18 cellular contexts compared by ENCODE assay signal in genomic region chr7:110084177-110084807, GRCh38.
A peak's percentile ranks its signal among the peaks of the same experiment; 100 is the strongest.
DNase-seq lines count a peak whose midpoint lies in the region; ATAC-seq and TF ChIP-seq lines count a peak whose summit lies in the region.
"Had no signal": no experiment of that assay in that cellular context is flagged by ENCODE, and none has a peak within 500 bp of the region (broad histone marks: within the 10 kb centered on the region; RNA-seq: fewer than 3 reads in every experiment).

No MANE protein-coding gene starts in this region.

- no peaks in the 10 kb centered on the region for H3K9me3 ChIP-seq in neural progenitor cell (ENCODE audit: low read depth)
- H3K9me3 ChIP-seq: SJSA1 had no signal

- H3K4me3 ChIP-seq in neural progenitor cell, result no peak overlapping the region
- H3K4me3 ChIP-seq: GM12878, PC-9, SJSA1 had no signal

- H3K9ac ChIP-seq in neural progenitor cell, result no peak overlapping the region

- H4K20me1 ChIP-seq in neural progenitor cell (ENCODE audit: low read depth), result no peaks in the 10 kb centered on the region

- H3K9me3 Mint-ChIP-seq in glutamatergic neuron (ENCODE audit: unreplicated experiment) (peaks cover 7% of the 10 kb centered on the region), neural progenitor cell (peaks cover under 1% of the 10 kb centered on the region)

- H3K36me3 Mint-ChIP-seq in glutamatergic neuron (ENCODE audit: unreplicated experiment) (no peaks in the 10 kb centered on the region), neural progenitor cell (no peaks in the 10 kb centered on the region)
- H3K36me3 Mint-ChIP-seq: CD4-positive, alpha-beta memory T cell had no signal

- H3K4me1 Mint-ChIP-seq in glutamatergic neuron (ENCODE audit: low read depth, unreplicated experiment) (peaks cover 19% of the 10 kb centered on the region), neural progenitor cell (no peaks in the 10 kb centered on the region)
- H3K4me1 Mint-ChIP-seq: CD4-positive, alpha-beta memory T cell had no signal

- no peak overlapping the region for H3K4me3 Mint-ChIP-seq in glutamatergic neuron (ENCODE audit: unreplicated experiment)
- H3K4me3 Mint-ChIP-seq in neural progenitor cell, result no peak overlapping the region
- H3K4me3 Mint-ChIP-seq: CD4-positive, alpha-beta memory T cell had no signal

- H3K27ac Mint-ChIP-seq in glutamatergic neuron (ENCODE audit: unreplicated experiment) (peak overlapping the region; percentile 72), neural progenitor cell (no peak overlapping the region)
- H3K27ac Mint-ChIP-seq: CD4-positive, alpha-beta memory T cell had no signal

- no peak for ATAC-seq in GM18517 (IDR thresholded peaks at IDR 0.05; ENCODE audit: unreplicated experiment)
- ATAC-seq in GM19351 (IDR thresholded peaks at IDR 0.05; ENCODE audit: unreplicated experiment), result no peak
- ATAC-seq: GM12878 had no signal

- H3K27me3 Mint-ChIP-seq in glutamatergic neuron (ENCODE audit: unreplicated experiment) (no peaks in the 10 kb centered on the region), neural progenitor cell (ENCODE audit: insufficient read depth, low read depth) (no peaks in the 10 kb centered on the region)
- H3K27me3 Mint-ChIP-seq: CD4-positive, alpha-beta memory T cell had no signal

- H3K4me2 ChIP-seq in neural progenitor cell, result no peak overlapping the region
- H3K4me2 ChIP-seq: PC-9 had no signal

- H3K27me3 ChIP-seq in neural progenitor cell, result no peaks in the 10 kb centered on the region
- H3K27me3 ChIP-seq: SJSA1 had no signal

- H2AFZ ChIP-seq in neural progenitor cell (replicated peaks), result peak overlapping the region; percentile 8
- H2AFZ ChIP-seq: PC-9 had no signal

- no peaks in the 10 kb centered on the region for H3K4me1 ChIP-seq in neural progenitor cell
- H3K4me1 ChIP-seq: SJSA1 had no signal

- TF ChIP-seq CTCF in glutamatergic neuron (IDR thresholded peaks at IDR 0.05; ENCODE audit: partially characterized antibody, unreplicated experiment), result no peak
- TF ChIP-seq CTCF in neural progenitor cell (IDR thresholded peaks at IDR 0.05), result no peak

- DNase-seq in DMS 273 (lab: John Stamatoyannopoulos, UW; ENCODE audit: unreplicated experiment) (peak; percentile 98), NCI-H1694 treated with DMSO at 0.1 percent for 48 hours (lab: John Stamatoyannopoulos, UW) (peak; percentile 68), glutamatergic neuron (no peak), neural progenitor cell (ENCODE audit: low spot score) (no peak), HK-2 (ENCODE audit: unreplicated experiment) (no peak), SIG-M5 (lab: John Stamatoyannopoulos, UW) (no peak)
- DNase-seq: CD4-positive, alpha-beta memory T cell; DMS53; EL; NCI-H1436 treated with DMSO at 0.1 percent for 48 hours; NCI-H2081 treated with DMSO at 0.1 percent for 48 hours; NCI-H510A treated with DMSO at 0.1 percent for 48 hours; PC-9 had no signal

- H3K79me2 ChIP-seq in neural progenitor cell (ENCODE audit: low read depth), result no peaks in the 10 kb centered on the region

- no peaks in the 10 kb centered on the region for H3K36me3 ChIP-seq in neural progenitor cell
- H3K36me3 ChIP-seq: SJSA1 had no signal

- no peaks in the 10 kb centered on the region for H3F3A ChIP-seq in neural progenitor cell (ENCODE audit: low read depth)

- no peak overlapping the region for H3K27ac ChIP-seq in neural progenitor cell
- H3K27ac ChIP-seq: PC-9, RWPE1, SJSA1 had no signal

Comparison
In these comparisons a context has a peak if more than half of its experiments do, and no peak if none do; other contexts are left out.
1. DNase-seq: peak in DMS 273 (single experiment) and NCI-H1694 treated with DMSO at 0.1 percent for 48 hours (single experiment); none in glutamatergic neuron (single experiment), neural progenitor cell (single experiment), HK-2 (single experiment) and SIG-M5 (single experiment).